In the genomic region with DNA sequence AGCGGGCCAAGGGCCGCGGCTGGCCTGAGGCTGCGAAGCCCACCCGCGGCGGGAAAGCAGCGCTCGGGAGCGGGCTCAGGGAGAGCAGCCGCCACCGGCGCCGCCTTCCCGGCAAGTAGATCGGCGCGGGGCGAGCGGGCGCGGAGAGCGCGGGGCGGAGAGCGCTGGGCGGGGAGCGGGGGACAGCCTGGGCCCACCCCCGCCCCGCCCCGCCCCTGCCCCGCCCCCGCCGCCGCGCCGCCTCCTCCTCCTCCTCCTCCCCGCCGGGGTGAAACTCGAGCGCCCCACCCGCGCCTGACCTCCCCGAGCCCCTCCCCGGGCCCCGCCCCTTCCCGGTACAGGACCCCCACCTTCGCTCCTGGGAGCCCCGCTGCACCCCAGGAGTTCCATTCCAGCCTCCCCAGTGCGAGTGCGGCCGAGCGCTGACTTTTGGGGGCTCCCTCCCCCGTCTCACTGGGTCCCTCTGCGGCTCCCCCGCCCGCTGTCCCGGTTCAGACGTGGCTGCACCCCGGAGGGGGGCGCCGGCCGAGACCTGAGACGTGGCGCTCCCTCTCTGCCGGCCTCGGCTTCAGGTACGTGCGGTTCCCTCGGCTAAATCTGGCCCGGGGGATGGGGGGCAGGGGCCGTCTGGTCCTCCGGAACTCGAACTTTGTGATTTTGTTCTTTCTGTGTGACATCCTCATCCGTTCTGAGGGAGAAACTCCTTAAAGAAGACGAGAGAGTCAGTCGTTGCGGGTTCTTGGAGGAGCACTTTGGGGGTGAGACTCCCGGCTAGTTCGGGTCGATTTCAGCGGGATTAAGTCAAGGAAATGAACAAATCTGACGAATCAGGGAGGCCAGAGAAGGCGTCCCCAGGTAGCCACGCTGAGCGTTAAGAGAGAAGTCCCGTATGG, we compare ENCODE assay signal across 1 cellular context.
TF ChIP-seq lines count a peak whose summit lies in the region.

A gene with protein sequence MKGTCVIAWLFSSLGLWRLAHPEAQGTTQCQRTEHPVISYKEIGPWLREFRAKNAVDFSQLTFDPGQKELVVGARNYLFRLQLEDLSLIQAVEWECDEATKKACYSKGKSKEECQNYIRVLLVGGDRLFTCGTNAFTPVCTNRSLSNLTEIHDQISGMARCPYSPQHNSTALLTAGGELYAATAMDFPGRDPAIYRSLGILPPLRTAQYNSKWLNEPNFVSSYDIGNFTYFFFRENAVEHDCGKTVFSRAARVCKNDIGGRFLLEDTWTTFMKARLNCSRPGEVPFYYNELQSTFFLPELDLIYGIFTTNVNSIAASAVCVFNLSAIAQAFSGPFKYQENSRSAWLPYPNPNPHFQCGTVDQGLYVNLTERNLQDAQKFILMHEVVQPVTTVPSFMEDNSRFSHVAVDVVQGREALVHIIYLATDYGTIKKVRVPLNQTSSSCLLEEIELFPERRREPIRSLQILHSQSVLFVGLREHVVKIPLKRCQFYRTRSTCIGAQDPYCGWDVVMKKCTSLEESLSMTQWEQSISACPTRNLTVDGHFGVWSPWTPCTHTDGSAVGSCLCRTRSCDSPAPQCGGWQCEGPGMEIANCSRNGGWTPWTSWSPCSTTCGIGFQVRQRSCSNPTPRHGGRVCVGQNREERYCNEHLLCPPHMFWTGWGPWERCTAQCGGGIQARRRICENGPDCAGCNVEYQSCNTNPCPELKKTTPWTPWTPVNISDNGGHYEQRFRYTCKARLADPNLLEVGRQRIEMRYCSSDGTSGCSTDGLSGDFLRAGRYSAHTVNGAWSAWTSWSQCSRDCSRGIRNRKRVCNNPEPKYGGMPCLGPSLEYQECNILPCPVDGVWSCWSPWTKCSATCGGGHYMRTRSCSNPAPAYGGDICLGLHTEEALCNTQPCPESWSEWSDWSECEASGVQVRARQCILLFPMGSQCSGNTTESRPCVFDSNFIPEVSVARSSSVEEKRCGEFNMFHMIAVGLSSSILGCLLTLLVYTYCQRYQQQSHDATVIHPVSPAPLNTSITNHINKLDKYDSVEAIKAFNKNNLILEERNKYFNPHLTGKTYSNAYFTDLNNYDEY (minus strand): TSS at position 117 of the 893 bp plus-strand sequence. CDS start 166,129 bp downstream, outside the sequence.

TF ChIP-seq in H1, 55 proteins besides CTCF, POLR2A, EP300 and RAD21 (continued from another document):
- TF ChIP-seq, protein P1, sequence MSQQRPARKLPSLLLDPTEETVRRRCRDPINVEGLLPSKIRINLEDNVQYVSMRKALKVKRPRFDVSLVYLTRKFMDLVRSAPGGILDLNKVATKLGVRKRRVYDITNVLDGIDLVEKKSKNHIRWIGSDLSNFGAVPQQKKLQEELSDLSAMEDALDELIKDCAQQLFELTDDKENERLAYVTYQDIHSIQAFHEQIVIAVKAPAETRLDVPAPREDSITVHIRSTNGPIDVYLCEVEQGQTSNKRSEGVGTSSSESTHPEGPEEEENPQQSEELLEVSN (IDR thresholded peaks at IDR 0.05): 0 out of 2 replicates have a peak, but pooled peaks have one; percentile 10
- no peak for TF ChIP-seq YY1 (IDR thresholded peaks at IDR 0.05; ENCODE audit: low read depth, low read length)
- TF ChIP-seq RNF2 (IDR thresholded peaks at IDR 0.05; ENCODE audit: borderline replicate concordance, low read depth, low read length, missing control alignments, poor library complexity, severe bottlenecking): no peak
- peak; percentile 73 for TF ChIP-seq TAF1 (IDR thresholded peaks at IDR 0.05; ENCODE audit: low read depth, low read length)
- no peak for TF ChIP-seq CTBP2 (IDR thresholded peaks at IDR 0.05; ENCODE audit: borderline replicate concordance, insufficient read depth, insufficient read length, low read length)
- TF ChIP-seq KDM1A (IDR thresholded peaks at IDR 0.05; ENCODE audit: borderline replicate concordance, low read length): no peak; the same call in 1 of the 2 replicates
